Comparison of ENCODE assay signal across 9 cellular contexts in genomic region chr19:543912-544608, GRCh38. TPM values are rescaled to one million over a fixed set of nuclear protein-coding genes. Genes with fewer than 3 reads are reported as not detected.
DNase-seq lines count a peak whose midpoint lies in the region; ATAC-seq lines count a peak whose summit lies in the region.
"Had no signal": no experiment of that assay in that cellular context is flagged by ENCODE, and none has a peak within 500 bp of the region (broad histone marks: within the 10 kb centered on the region; RNA-seq: fewer than 3 reads in every experiment).

GZMM (plus strand) TSS chr19:544053; CDS start chr19:544072, 19 bp downstream.

- H3K14ac ChIP-seq in trophoblast cell (ENCODE audit: low read length), result no peak within 1 kb of the TSS

- H3K4me1 Mint-ChIP-seq in activated T-cell treated with anti-CD3 and anti-CD28 coated beads, Interleukin-2, amount 50 U/mL, for 4 hours (ENCODE audit: low read depth), result peaks cover 20% of the 10 kb centered on the region
- peaks cover 2% of the 10 kb centered on the region for H3K4me1 Mint-ChIP-seq in memory B cell

- H3K79me2 ChIP-seq in trophoblast cell (ENCODE audit: control insufficient read depth, insufficient read depth, low read length, poor library complexity), result no peaks in the 10 kb centered on the region

- no peaks in the 10 kb centered on the region for H3K9me3 Mint-ChIP-seq in activated T-cell treated with anti-CD3 and anti-CD28 coated beads, Interleukin-2, amount 50 U/mL, for 4 hours
- H3K9me3 Mint-ChIP-seq in memory B cell, result peaks cover 2% of the 10 kb centered on the region

- no peak within 1 kb of the TSS for H4K8ac ChIP-seq in trophoblast cell (ENCODE audit: low read depth, low read length)

- H3K27me3 ChIP-seq in trophoblast cell (ENCODE audit: insufficient read depth, low read length), result no peaks in the 10 kb centered on the region

- no peak within 1 kb of the TSS for H3K9ac ChIP-seq in SK-N-MC (ENCODE audit: insufficient read length)
- no peak within 1 kb of the TSS for H3K9ac ChIP-seq in trophoblast cell (ENCODE audit: low read length)

- H3K18ac ChIP-seq in trophoblast cell (ENCODE audit: low read length), result no peak within 1 kb of the TSS

- H3K4me1 ChIP-seq in trophoblast cell (ENCODE audit: control insufficient read depth in 1 of 2, insufficient read depth in 2 of 2, low read length in 2 of 2), result no peaks in the 10 kb centered on the region

- peak within 1 kb of the TSS; percentile 84 for H3K4me3 Mint-ChIP-seq in activated T-cell treated with anti-CD3 and anti-CD28 coated beads, Interleukin-2, amount 50 U/mL, for 4 hours
- no peak within 1 kb of the TSS for H3K4me3 Mint-ChIP-seq in memory B cell

- no peak within 1 kb of the TSS for H4K12ac ChIP-seq in trophoblast cell (ENCODE audit: low read depth, low read length)

- no peaks in the 10 kb centered on the region for H3K79me1 ChIP-seq in trophoblast cell (ENCODE audit: low read length)

- H2BK120ac ChIP-seq in trophoblast cell (ENCODE audit: insufficient read depth, low read length, poor library complexity), result no peak within 1 kb of the TSS

- no peaks in the 10 kb centered on the region for H3K27me3 Mint-ChIP-seq in activated T-cell treated with anti-CD3 and anti-CD28 coated beads, Interleukin-2, amount 50 U/mL, for 4 hours (ENCODE audit: low read depth)
- H3K27me3 Mint-ChIP-seq in memory B cell, result peaks cover 8% of the 10 kb centered on the region

- H3K36me3 ChIP-seq in SK-N-MC (ENCODE audit: insufficient read depth, low read length) (no peaks in the 10 kb centered on the region; the same call in 1 of the 2 replicates), trophoblast cell (ENCODE audit: control insufficient read depth in 1 of 2, insufficient read depth in 2 of 2, low read length in 2 of 2) (peaks cover 26 to 30% of the 10 kb centered on the region in 2 experiments)

- H3K4me3 ChIP-seq in SK-N-MC (peak within 1 kb of the TSS; percentile 48), trophoblast cell (ENCODE audit: low read depth, low read length) (no peak within 1 kb of the TSS)

- no peak within 1 kb of the TSS for H2BK12ac ChIP-seq in trophoblast cell (ENCODE audit: low read length)

- H3K36me3 Mint-ChIP-seq in activated T-cell treated with anti-CD3 and anti-CD28 coated beads, Interleukin-2, amount 50 U/mL, for 4 hours (ENCODE audit: insufficient read depth), result peaks cover 6% of the 10 kb centered on the region
- H3K36me3 Mint-ChIP-seq in memory B cell, result no peaks in the 10 kb centered on the region

- H2BK5ac ChIP-seq in trophoblast cell (ENCODE audit: low read depth, low read length, poor library complexity), result no peak within 1 kb of the TSS

- H2AFZ ChIP-seq in trophoblast cell (ENCODE audit: insufficient read depth, low read length, poor library complexity), result no peak within 1 kb of the TSS

- ATAC-seq in activated T-cell treated with anti-CD3 and anti-CD28 coated beads, Interleukin-2, amount 50 U/mL, for 4 hours, result peak; percentile 96 to 97
- ATAC-seq in memory B cell (ENCODE audit: low read depth), result peak; percentile 60

- DNase-seq in SK-N-MC (ENCODE audit: low read depth, low spot score) (no peak), memory B cell (ENCODE audit: low spot score in 2 of 2) (no peak), HPDE6-E6E7 (ENCODE audit: extremely low spot score) (no peak), NCI-H2196 treated with DMSO at 0.1 percent for 48 hours (lab: John Stamatoyannopoulos, UW; ENCODE audit: unreplicated experiment) (no peak), islet precursor cell (no peak), trophoblast cell (no peak)
- peak; percentile 71 for DNase-seq in activated T-cell treated with anti-CD3 and anti-CD28 coated beads, Interleukin-2, amount 50 U/mL, for 4 hours
- DNase-seq in stimulated activated CD8-positive, alpha-beta memory T cell treated with anti-CD3 and anti-CD28 coated beads, Interleukin-7, amount 100 ng/mL, for 24 hours (ENCODE audit: low read depth), result peak; percentile 53

- H3K27ac Mint-ChIP-seq in memory B cell, result no peak within 1 kb of the TSS

- H3K4ac ChIP-seq in trophoblast cell (ENCODE audit: low read depth, low read length), result no peak within 1 kb of the TSS

- no peak within 1 kb of the TSS for H3K27ac ChIP-seq in SK-N-MC
- H3K27ac ChIP-seq in trophoblast cell (ENCODE audit: low read depth, low read length), result no peak within 1 kb of the TSS

- WGBS in trophoblast cell (ENCODE audit: extremely low coverage, insufficient coverage, insufficient read length), result no CpG with 5 or more reads among the region's 31 CpGs

- H2AK5ac ChIP-seq in trophoblast cell (ENCODE audit: low read length), result no peak within 1 kb of the TSS

- H3K23ac ChIP-seq in trophoblast cell (ENCODE audit: low read length), result no peak within 1 kb of the TSS

- no peak within 1 kb of the TSS for H3K4me2 ChIP-seq in trophoblast cell (ENCODE audit: low read length)

- H3K9me3 ChIP-seq in SK-N-MC (ENCODE audit: low read depth, low read length) (no peaks in the 10 kb centered on the region), trophoblast cell (ENCODE audit: insufficient read depth, low read depth, low read length) (no peaks in the 10 kb centered on the region)

- H4K91ac ChIP-seq in trophoblast cell (ENCODE audit: low read depth, low read length), result no peak within 1 kb of the TSS

RNA-seq across cellular contexts. Expression of gene GZMM, which starts in this region (rescaled TPM):
- total RNA-seq in activated T-cell treated with anti-CD3 and anti-CD28 coated beads, Interleukin-2, amount 50 U/mL, for 4 hours, result 10 to 100 TPM; 53.2 to 71.8 (median 65.8) TPM
- polyA plus RNA-seq in trophoblast cell (2013), result 0.08 and 0.12 TPM in 2 replicates
- total RNA-seq: glomerular endothelial cell had no signal

Comparison
In these comparisons a context has a peak if more than half of its experiments do, and no peak if none do; other contexts are left out.
1. DNase-seq: peak in activated T-cell treated with anti-CD3 and anti-CD28 coated beads, Interleukin-2, amount 50 U/mL, for 4 hours (single experiment) and stimulated activated CD8-positive, alpha-beta memory T cell treated with anti-CD3 and anti-CD28 coated beads, Interleukin-7, amount 100 ng/mL, for 24 hours (single experiment); none in SK-N-MC (single experiment), memory B cell (0 of 2), HPDE6-E6E7 (single experiment), NCI-H2196 treated with DMSO at 0.1 percent for 48 hours (single experiment), islet precursor cell (single experiment) and trophoblast cell (0 of 2).